9 cellular contexts compared by ENCODE assay signal in genomic region chr3:129015388-129016105, GRCh38. TPM values are rescaled to one million over a fixed set of nuclear protein-coding genes. Genes with fewer than 3 reads are reported as not detected.
DNase-seq lines count a peak whose midpoint lies in the region; ATAC-seq lines count a peak whose summit lies in the region.
"Had no signal": no experiment of that assay in that cellular context is flagged by ENCODE, and none has a peak within 500 bp of the region (broad histone marks: within the 10 kb centered on the region; RNA-seq: fewer than 3 reads in every experiment).

No MANE protein-coding gene starts in this region.

- peaks cover 4% of the 10 kb centered on the region for H3K27me3 Mint-ChIP-seq in CD4-positive, CD25-positive, alpha-beta regulatory T cell

- peaks cover 4 to 45% (median 19%) of the 10 kb centered on the region in 4 donors for H3K4me1 Mint-ChIP-seq in CD4-positive, CD25-positive, alpha-beta regulatory T cell

- peak overlapping the region; percentile 31 for H3K27ac ChIP-seq in CD4-positive, CD25-positive, alpha-beta regulatory T cell (ENCODE audit: insufficient read depth, low read length, poor library complexity, severe bottlenecking)
- peak overlapping the region; percentile 84 for H3K27ac ChIP-seq in cingulate gyrus (ENCODE audit: low read depth, low read length)

- peak overlapping the region; percentile 4 to 86 (median 80) for H3K4me3 Mint-ChIP-seq in CD4-positive, CD25-positive, alpha-beta regulatory T cell

- ATAC-seq in CD4-positive, CD25-positive, alpha-beta regulatory T cell (ENCODE audit: low read depth in 2 of 2): peak; percentile 47 to 59
- ATAC-seq in GM19023 (IDR thresholded peaks at IDR 0.05; ENCODE audit: unreplicated experiment) (no peak), GM21619 (IDR thresholded peaks at IDR 0.05; ENCODE audit: unreplicated experiment) (no peak)

- H3K27me3 ChIP-seq in CD4-positive, CD25-positive, alpha-beta regulatory T cell (ENCODE audit: control insufficient read depth, insufficient read depth, low read length): no peaks in the 10 kb centered on the region

- intact Hi-C loops in posterior vena cava (cut with DNase I): no loop called here

- peaks cover 24% of the 10 kb centered on the region for H3K4me1 ChIP-seq in CD4-positive, CD25-positive, alpha-beta regulatory T cell (ENCODE audit: control insufficient read depth, insufficient read depth, low read length, poor library complexity, severe bottlenecking)

- H3K36me3 Mint-ChIP-seq in CD4-positive, CD25-positive, alpha-beta regulatory T cell: no peaks in the 10 kb centered on the region

- H3K9me3 ChIP-seq in CD4-positive, CD25-positive, alpha-beta regulatory T cell (ENCODE audit: control insufficient read depth in 2 of 2, low read length in 2 of 2): no peaks in the 10 kb centered on the region

- no peaks in the 10 kb centered on the region for H3K9me3 Mint-ChIP-seq in CD4-positive, CD25-positive, alpha-beta regulatory T cell

- DNase-seq in CD4-positive, CD25-positive, alpha-beta regulatory T cell: peak in 1 of 3 donors; percentile 72
- peak; percentile 29 for DNase-seq in T-helper 9 cell
- peak; percentile 87 for DNase-seq in posterior vena cava (ENCODE audit: low spot score)
- no peak for DNase-seq in NCI-H1930 (lab: John Stamatoyannopoulos, UW)
- no peak for DNase-seq in NCI-H446 (lab: John Stamatoyannopoulos, UW)
- DNase-seq: EL had no signal

- H3K36me3 ChIP-seq in CD4-positive, CD25-positive, alpha-beta regulatory T cell (ENCODE audit: control insufficient read depth, insufficient read depth, low read length): no peaks in the 10 kb centered on the region

- peak overlapping the region; percentile 91 to 96 (median 95) for H3K27ac Mint-ChIP-seq in CD4-positive, CD25-positive, alpha-beta regulatory T cell

- H3K4me3 ChIP-seq in CD4-positive, CD25-positive, alpha-beta regulatory T cell (ENCODE audit: low read depth, low read length): peak overlapping the region; percentile 62

RNA-seq across cellular contexts. Expression of gene EFCC1, which starts 14.4 kb away (rescaled TPM):
- 0.15 TPM for total RNA-seq in CD4-positive, CD25-positive, alpha-beta regulatory T cell
- not detected for polyA plus RNA-seq in CD4-positive, CD25-positive, alpha-beta regulatory T cell
- 1 to 10 TPM; 1.3 to 2.1 TPM for total RNA-seq in posterior vena cava

RNA-seq across cellular contexts. Expression of gene CFAP92, which starts 21.7 kb away (rescaled TPM):
- not detected for total RNA-seq in CD4-positive, CD25-positive, alpha-beta regulatory T cell
- under 1 TPM in 1 of 4 donors, not detected in 3; 0.28 TPM for polyA plus RNA-seq in CD4-positive, CD25-positive, alpha-beta regulatory T cell
- under 1 TPM; 0.14 to 0.28 TPM for total RNA-seq in posterior vena cava

RNA-seq across cellular contexts. Expression of gene GP9, which starts 45.0 kb away (rescaled TPM):
- total RNA-seq in CD4-positive, CD25-positive, alpha-beta regulatory T cell: 3.7 TPM
- not detected for polyA plus RNA-seq in CD4-positive, CD25-positive, alpha-beta regulatory T cell
- total RNA-seq in posterior vena cava: under 1 TPM in 1 of 2 donors, not detected in 1; 0.48 TPM

Comparison
In these comparisons a context has a peak if more than half of its experiments do, and no peak if none do; other contexts are left out.
1. ATAC-seq: peak in CD4-positive, CD25-positive, alpha-beta regulatory T cell (2 of 2); none in GM19023 (single experiment) and GM21619 (single experiment).
2. DNase-seq: peak in T-helper 9 cell (single experiment) and posterior vena cava (single experiment); none in NCI-H1930 (0 of 2) and NCI-H446 (0 of 2).